In the genomic region with DNA sequence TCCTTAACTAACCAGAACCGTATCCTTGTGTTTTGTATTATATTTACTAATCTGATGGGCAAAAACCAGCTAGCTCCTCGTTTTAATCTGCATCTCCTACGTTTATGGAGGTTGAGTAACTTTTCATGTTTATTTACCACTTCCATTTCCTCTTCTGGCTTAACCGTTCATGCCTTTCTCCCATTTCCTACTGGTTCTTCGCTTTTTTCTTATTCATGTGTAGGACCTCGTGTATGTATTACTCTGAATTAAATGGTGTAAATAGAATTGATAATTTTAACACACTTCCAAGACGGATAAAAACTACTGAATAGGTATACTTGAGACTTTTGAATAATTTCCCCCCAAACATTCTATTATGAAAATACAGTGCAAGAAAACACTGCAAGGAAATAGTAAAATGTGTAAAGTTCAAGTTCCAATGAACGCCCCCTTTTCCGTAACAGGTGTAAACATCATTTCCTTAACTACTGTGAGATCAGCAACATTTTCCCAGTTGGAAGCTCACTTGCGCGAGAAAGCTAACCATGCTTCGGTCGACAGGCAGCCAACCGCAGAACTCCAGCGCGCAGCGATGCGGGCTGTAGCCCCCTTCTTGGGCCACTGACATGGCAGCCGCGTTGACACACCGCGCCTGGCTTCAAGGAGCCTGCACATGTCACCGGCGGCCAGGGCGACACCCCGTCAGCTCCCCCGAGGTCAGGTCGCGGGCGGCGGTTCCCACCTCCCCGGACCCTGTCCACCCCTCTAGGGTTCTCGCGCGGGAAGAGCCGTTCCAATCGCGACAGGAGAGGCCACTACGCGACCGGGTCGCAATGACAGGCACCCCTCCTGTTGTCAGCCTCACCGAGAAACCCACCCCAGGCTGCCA, we compare ENCODE assay signal across 1 cellular context.
TF ChIP-seq lines count a peak whose summit lies in the region.

No MANE protein-coding gene starts in this region.

TF ChIP-seq in HepG2, 621 proteins besides CTCF, POLR2A, EP300 and RAD21 (continued from another document and continues in another):
- no peak for TF ChIP-seq FLYWCH1 (CRISPR knock-in tag; IDR thresholded peaks at IDR 0.05)
- no peak for TF ChIP-seq STAT5B (CRISPR knock-in tag; IDR thresholded peaks at IDR 0.05)
- TF ChIP-seq ZNF234 (CRISPR knock-in tag; conservative IDR thresholded peaks at IDR 0.05): no peak
- no peak for TF ChIP-seq ZNF644 (CRISPR knock-in tag; IDR thresholded peaks at IDR 0.05; ENCODE audit: low read depth)
- no peak for TF ChIP-seq HOXA7 (CRISPR knock-in tag; IDR thresholded peaks at IDR 0.05)
- TF ChIP-seq SPEN (CRISPR knock-in tag; IDR thresholded peaks at IDR 0.05; ENCODE audit: low read depth): peak; percentile 12; the same call in 1 of the 2 replicates
- peak; percentile 70; the same call in 1 of the 2 replicates for TF ChIP-seq TMF1 (CRISPR knock-in tag; IDR thresholded peaks at IDR 0.05; ENCODE audit: low read depth)
- TF ChIP-seq, protein P1, sequence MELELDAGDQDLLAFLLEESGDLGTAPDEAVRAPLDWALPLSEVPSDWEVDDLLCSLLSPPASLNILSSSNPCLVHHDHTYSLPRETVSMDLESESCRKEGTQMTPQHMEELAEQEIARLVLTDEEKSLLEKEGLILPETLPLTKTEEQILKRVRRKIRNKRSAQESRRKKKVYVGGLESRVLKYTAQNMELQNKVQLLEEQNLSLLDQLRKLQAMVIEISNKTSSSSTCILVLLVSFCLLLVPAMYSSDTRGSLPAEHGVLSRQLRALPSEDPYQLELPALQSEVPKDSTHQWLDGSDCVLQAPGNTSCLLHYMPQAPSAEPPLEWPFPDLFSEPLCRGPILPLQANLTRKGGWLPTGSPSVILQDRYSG (CRISPR knock-in tag; IDR thresholded peaks at IDR 0.05): 0 out of 2 replicates have a peak, but pooled peaks have one; percentile 9
- no peak for TF ChIP-seq ZNF10 (CRISPR knock-in tag; IDR thresholded peaks at IDR 0.05; ENCODE audit: borderline replicate concordance, low read depth)
- TF ChIP-seq DNMT1 (CRISPR knock-in tag; IDR thresholded peaks at IDR 0.05): peak; percentile 35; the same call in 1 of the 2 replicates
- TF ChIP-seq SMAD1 (CRISPR knock-in tag; IDR thresholded peaks at IDR 0.05; ENCODE audit: borderline replicate concordance, low read depth): 0 out of 2 replicates have a peak, but pooled peaks have one; percentile 47
- 0 out of 2 replicates have a peak, but pooled peaks have one; percentile 75 for TF ChIP-seq ZNF446 (CRISPR knock-in tag; IDR thresholded peaks at IDR 0.05)
- no peak for TF ChIP-seq TGIF2 (CRISPR knock-in tag; IDR thresholded peaks at IDR 0.05)
- TF ChIP-seq, protein P2, sequence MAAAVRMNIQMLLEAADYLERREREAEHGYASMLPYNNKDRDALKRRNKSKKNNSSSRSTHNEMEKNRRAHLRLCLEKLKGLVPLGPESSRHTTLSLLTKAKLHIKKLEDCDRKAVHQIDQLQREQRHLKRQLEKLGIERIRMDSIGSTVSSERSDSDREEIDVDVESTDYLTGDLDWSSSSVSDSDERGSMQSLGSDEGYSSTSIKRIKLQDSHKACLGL (CRISPR knock-in tag; IDR thresholded peaks at IDR 0.05): 0 out of 2 replicates have a peak, but pooled peaks have one; percentile 78
- no peak for TF ChIP-seq FOXA1 (IDR thresholded peaks at IDR 0.05)
- TF ChIP-seq FOXA1 (CRISPR knock-in tag; IDR thresholded peaks at IDR 0.05): peak; percentile 11; the same call in 1 of the 2 replicates
- TF ChIP-seq XBP1 (CRISPR knock-in tag; IDR thresholded peaks at IDR 0.05): no peak
- TF ChIP-seq SRSF9 (IDR thresholded peaks at IDR 0.05; ENCODE audit: borderline replicate concordance, insufficient read depth, low read depth, low read length, poor library complexity, severe bottlenecking): no peak
- TF ChIP-seq REPIN1 (CRISPR knock-in tag; IDR thresholded peaks at IDR 0.05; ENCODE audit: borderline replicate concordance, low read depth): no peak
- TF ChIP-seq JARID2 (CRISPR knock-in tag; IDR thresholded peaks at IDR 0.05; ENCODE audit: insufficient replicate concordance): no peak
- no peak for TF ChIP-seq ETV6 (CRISPR knock-in tag; conservative IDR thresholded peaks at IDR 0.05)
- TF ChIP-seq HES4 (CRISPR knock-in tag; IDR thresholded peaks at IDR 0.05; ENCODE audit: borderline replicate concordance): no peak
- 0 out of 2 replicates have a peak, but pooled peaks have one; percentile 7 for TF ChIP-seq FOXA3 (CRISPR knock-in tag; IDR thresholded peaks at IDR 0.05)
- TF ChIP-seq KLF12 (CRISPR knock-in tag; IDR thresholded peaks at IDR 0.05; ENCODE audit: borderline replicate concordance): no peak
- TF ChIP-seq ZNF879 (CRISPR knock-in tag; IDR thresholded peaks at IDR 0.05): no peak; the same call in 1 of the 2 replicates
- no peak for TF ChIP-seq CREB1 (IDR thresholded peaks at IDR 0.05)
- no peak for TF ChIP-seq CREB1 (CRISPR knock-in tag; IDR thresholded peaks at IDR 0.05)
- TF ChIP-seq SRY (CRISPR knock-in tag; IDR thresholded peaks at IDR 0.05): peak; percentile 33; the same call in 1 of the 2 replicates
- no peak for TF ChIP-seq TCF12 (IDR thresholded peaks at IDR 0.05)
- no peak for TF ChIP-seq TCF12 (CRISPR knock-in tag; IDR thresholded peaks at IDR 0.05)
- TF ChIP-seq, protein P3, sequence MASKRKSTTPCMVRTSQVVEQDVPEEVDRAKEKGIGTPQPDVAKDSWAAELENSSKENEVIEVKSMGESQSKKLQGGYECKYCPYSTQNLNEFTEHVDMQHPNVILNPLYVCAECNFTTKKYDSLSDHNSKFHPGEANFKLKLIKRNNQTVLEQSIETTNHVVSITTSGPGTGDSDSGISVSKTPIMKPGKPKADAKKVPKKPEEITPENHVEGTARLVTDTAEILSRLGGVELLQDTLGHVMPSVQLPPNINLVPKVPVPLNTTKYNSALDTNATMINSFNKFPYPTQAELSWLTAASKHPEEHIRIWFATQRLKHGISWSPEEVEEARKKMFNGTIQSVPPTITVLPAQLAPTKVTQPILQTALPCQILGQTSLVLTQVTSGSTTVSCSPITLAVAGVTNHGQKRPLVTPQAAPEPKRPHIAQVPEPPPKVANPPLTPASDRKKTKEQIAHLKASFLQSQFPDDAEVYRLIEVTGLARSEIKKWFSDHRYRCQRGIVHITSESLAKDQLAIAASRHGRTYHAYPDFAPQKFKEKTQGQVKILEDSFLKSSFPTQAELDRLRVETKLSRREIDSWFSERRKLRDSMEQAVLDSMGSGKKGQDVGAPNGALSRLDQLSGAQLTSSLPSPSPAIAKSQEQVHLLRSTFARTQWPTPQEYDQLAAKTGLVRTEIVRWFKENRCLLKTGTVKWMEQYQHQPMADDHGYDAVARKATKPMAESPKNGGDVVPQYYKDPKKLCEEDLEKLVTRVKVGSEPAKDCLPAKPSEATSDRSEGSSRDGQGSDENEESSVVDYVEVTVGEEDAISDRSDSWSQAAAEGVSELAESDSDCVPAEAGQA (IDR thresholded peaks at IDR 0.05; ENCODE audit: low read depth): 0 out of 2 replicates have a peak, but pooled peaks have one; percentile 21
- TF ChIP-seq, protein P3 (CRISPR knock-in tag; IDR thresholded peaks at IDR 0.05; ENCODE audit: borderline replicate concordance): no peak
- TF ChIP-seq MBD4 (IDR thresholded peaks at IDR 0.05; ENCODE audit: borderline replicate concordance, low read length): no peak
- TF ChIP-seq, protein P4, sequence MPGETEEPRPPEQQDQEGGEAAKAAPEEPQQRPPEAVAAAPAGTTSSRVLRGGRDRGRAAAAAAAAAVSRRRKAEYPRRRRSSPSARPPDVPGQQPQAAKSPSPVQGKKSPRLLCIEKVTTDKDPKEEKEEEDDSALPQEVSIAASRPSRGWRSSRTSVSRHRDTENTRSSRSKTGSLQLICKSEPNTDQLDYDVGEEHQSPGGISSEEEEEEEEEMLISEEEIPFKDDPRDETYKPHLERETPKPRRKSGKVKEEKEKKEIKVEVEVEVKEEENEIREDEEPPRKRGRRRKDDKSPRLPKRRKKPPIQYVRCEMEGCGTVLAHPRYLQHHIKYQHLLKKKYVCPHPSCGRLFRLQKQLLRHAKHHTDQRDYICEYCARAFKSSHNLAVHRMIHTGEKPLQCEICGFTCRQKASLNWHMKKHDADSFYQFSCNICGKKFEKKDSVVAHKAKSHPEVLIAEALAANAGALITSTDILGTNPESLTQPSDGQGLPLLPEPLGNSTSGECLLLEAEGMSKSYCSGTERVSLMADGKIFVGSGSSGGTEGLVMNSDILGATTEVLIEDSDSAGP (CRISPR knock-in tag; IDR thresholded peaks at IDR 0.05; ENCODE audit: borderline replicate concordance): 0 out of 2 replicates have a peak, but pooled peaks have one; percentile 30
- TF ChIP-seq SP5 (CRISPR knock-in tag; IDR thresholded peaks at IDR 0.05; ENCODE audit: borderline replicate concordance, low read depth): no peak
- no peak for TF ChIP-seq MZF1 (CRISPR knock-in tag; IDR thresholded peaks at IDR 0.05; ENCODE audit: borderline replicate concordance)
- TF ChIP-seq WIZ (CRISPR knock-in tag; IDR thresholded peaks at IDR 0.05): no peak; the same call in 1 of the 2 replicates
- TF ChIP-seq ZNF547 (CRISPR knock-in tag; IDR thresholded peaks at IDR 0.05): no peak; the same call in 1 of the 2 replicates
- 0 out of 2 replicates have a peak, but pooled peaks have one; percentile 15 for TF ChIP-seq PRDM10 (CRISPR knock-in tag; IDR thresholded peaks at IDR 0.05; ENCODE audit: low read depth)
- no peak for TF ChIP-seq IKZF4 (CRISPR knock-in tag; IDR thresholded peaks at IDR 0.05; ENCODE audit: borderline replicate concordance, low read depth, not compliant biosample characterization)
- no peak for TF ChIP-seq NCOA5 (CRISPR knock-in tag; IDR thresholded peaks at IDR 0.05)
- TF ChIP-seq ZNF160 (CRISPR knock-in tag; IDR thresholded peaks at IDR 0.05): 0 out of 2 replicates have a peak, but pooled peaks have one; percentile 4
- peak; percentile 42 for TF ChIP-seq YY1 (IDR thresholded peaks at IDR 0.05; ENCODE audit: insufficient read depth, insufficient replicate concordance, low read depth, low read length)
- TF ChIP-seq, protein P5, sequence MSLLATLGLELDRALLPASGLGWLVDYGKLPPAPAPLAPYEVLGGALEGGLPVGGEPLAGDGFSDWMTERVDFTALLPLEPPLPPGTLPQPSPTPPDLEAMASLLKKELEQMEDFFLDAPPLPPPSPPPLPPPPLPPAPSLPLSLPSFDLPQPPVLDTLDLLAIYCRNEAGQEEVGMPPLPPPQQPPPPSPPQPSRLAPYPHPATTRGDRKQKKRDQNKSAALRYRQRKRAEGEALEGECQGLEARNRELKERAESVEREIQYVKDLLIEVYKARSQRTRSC (CRISPR knock-in tag; IDR thresholded peaks at IDR 0.05; ENCODE audit: low read depth): no peak
- no peak for TF ChIP-seq ZNF460 (CRISPR knock-in tag; IDR thresholded peaks at IDR 0.05; ENCODE audit: borderline replicate concordance)
- no peak for TF ChIP-seq ZNF121 (CRISPR knock-in tag; IDR thresholded peaks at IDR 0.05)
- TF ChIP-seq, protein P6, sequence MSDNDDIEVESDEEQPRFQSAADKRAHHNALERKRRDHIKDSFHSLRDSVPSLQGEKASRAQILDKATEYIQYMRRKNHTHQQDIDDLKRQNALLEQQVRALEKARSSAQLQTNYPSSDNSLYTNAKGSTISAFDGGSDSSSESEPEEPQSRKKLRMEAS (IDR thresholded peaks at IDR 0.05): peak; percentile 56
- TF ChIP-seq ZNF709 (CRISPR knock-in tag; IDR thresholded peaks at IDR 0.05): 0 out of 2 replicates have a peak, but pooled peaks have one; percentile 82
- TF ChIP-seq RBM39 (IDR thresholded peaks at IDR 0.05; ENCODE audit: low read depth, low read length, poor library complexity, severe bottlenecking): no peak
- peak; percentile 19; the same call in 1 of the 2 replicates for TF ChIP-seq ZNF790 (CRISPR knock-in tag; IDR thresholded peaks at IDR 0.05; ENCODE audit: borderline replicate concordance)
- no peak for TF ChIP-seq JUN (CRISPR knock-in tag; IDR thresholded peaks at IDR 0.05)
- 0 out of 2 replicates have a peak, but pooled peaks have one; percentile 21 for TF ChIP-seq KDM4B (CRISPR knock-in tag; IDR thresholded peaks at IDR 0.05)
